8 cellular contexts compared by ENCODE assay signal in genomic region chr3:157130138-157130880, GRCh38. TPM values are rescaled to one million over a fixed set of nuclear protein-coding genes. Genes with fewer than 3 reads are reported as not detected.
DNase-seq lines count a peak whose midpoint lies in the region; ATAC-seq and TF ChIP-seq lines count a peak whose summit lies in the region.

No MANE protein-coding gene starts in this region.

- H3K27ac ChIP-seq in HUES48 (ENCODE audit: low read depth, low read length) (peak overlapping the region; percentile 92), SJSA1 (peak overlapping the region; percentile 87), right atrium auricular region (peak overlapping the region; percentile 86 to 93)

- peak overlapping the region; percentile 22 for H3K4me3 Mint-ChIP-seq in activated naive CD8-positive, alpha-beta T cell

- H3K27ac Mint-ChIP-seq in activated naive CD8-positive, alpha-beta T cell: peak overlapping the region; percentile 89

- H3K9me3 ChIP-seq in HUES48 (ENCODE audit: control insufficient read depth, insufficient read depth, low read length) (no peaks in the 10 kb centered on the region), SJSA1 (replicated peaks) (no peaks in the 10 kb centered on the region), right atrium auricular region (no peaks in the 10 kb centered on the region)

- H3K4me3 ChIP-seq in HUES48 (ENCODE audit: low read depth, low read length) (peak overlapping the region; percentile 51), SJSA1 (peak overlapping the region; percentile 2; the same call in 1 of the 2 replicates), right atrium auricular region (peak overlapping the region in 1 of 2 donors; percentile 18)

- no peaks in the 10 kb centered on the region for H3K9me3 Mint-ChIP-seq in activated naive CD8-positive, alpha-beta T cell (ENCODE audit: low read depth)

- no peaks in the 10 kb centered on the region for H3K36me3 ChIP-seq in HUES48 (ENCODE audit: control insufficient read depth, insufficient read depth, low read length)
- H3K36me3 ChIP-seq in SJSA1: no peaks in the 10 kb centered on the region
- H3K36me3 ChIP-seq in right atrium auricular region: no peaks in the 10 kb centered on the region

- H3K27me3 Mint-ChIP-seq in activated naive CD8-positive, alpha-beta T cell: no peaks in the 10 kb centered on the region

- H3K36me3 Mint-ChIP-seq in activated naive CD8-positive, alpha-beta T cell: no peaks in the 10 kb centered on the region

- peaks cover 4% of the 10 kb centered on the region for H3K27me3 ChIP-seq in HUES48 (ENCODE audit: control insufficient read depth, insufficient read depth, low read length)
- no peaks in the 10 kb centered on the region for H3K27me3 ChIP-seq in SJSA1 (replicated peaks)
- H3K27me3 ChIP-seq in right atrium auricular region: no peaks in the 10 kb centered on the region

- peak; percentile 64 to 84 for TF ChIP-seq CTCF in right atrium auricular region (IDR thresholded peaks at IDR 0.05)

- H3K9ac ChIP-seq in HUES48 (ENCODE audit: low read depth, low read length): peak overlapping the region; percentile 63

- DNase-seq in Ammon's horn (ENCODE audit: low spot score) (peak; percentile 65), SJSA1 (ENCODE audit: low read depth in 1 of 2, low spot score in 2 of 2) (peak; percentile 79 to 81), right atrium auricular region (ENCODE audit: low spot score) (peak; percentile 87), retina (peak; percentile 89)

- peaks cover 62% of the 10 kb centered on the region for H3K4me1 Mint-ChIP-seq in activated naive CD8-positive, alpha-beta T cell (ENCODE audit: low read depth)

- H3K4me1 ChIP-seq in HUES48 (ENCODE audit: control insufficient read depth, insufficient read depth, low read length) (peaks cover 24% of the 10 kb centered on the region), SJSA1 (replicated peaks) (peaks cover 59% of the 10 kb centered on the region), right atrium auricular region (peaks cover 0 to 66% of the 10 kb centered on the region in 2 donors)

- ATAC-seq in GM21423 (IDR thresholded peaks at IDR 0.05; ENCODE audit: unreplicated experiment) (no peak), HG03139 (IDR thresholded peaks at IDR 0.05; ENCODE audit: unreplicated experiment) (no peak)

RNA-seq across cellular contexts. Expression of gene CCNL1, which starts 29.6 kb away (rescaled TPM):
- total RNA-seq in SJSA1 (2014; rRNA removed; shearing (Covaris generic)): 65.1 and 92.6 TPM in 2 replicates
- total RNA-seq in right atrium auricular region: 10 to 100 TPM; 43.8 to 44.3 TPM
